29 cellular contexts compared by ENCODE assay signal in the genomic region with DNA sequence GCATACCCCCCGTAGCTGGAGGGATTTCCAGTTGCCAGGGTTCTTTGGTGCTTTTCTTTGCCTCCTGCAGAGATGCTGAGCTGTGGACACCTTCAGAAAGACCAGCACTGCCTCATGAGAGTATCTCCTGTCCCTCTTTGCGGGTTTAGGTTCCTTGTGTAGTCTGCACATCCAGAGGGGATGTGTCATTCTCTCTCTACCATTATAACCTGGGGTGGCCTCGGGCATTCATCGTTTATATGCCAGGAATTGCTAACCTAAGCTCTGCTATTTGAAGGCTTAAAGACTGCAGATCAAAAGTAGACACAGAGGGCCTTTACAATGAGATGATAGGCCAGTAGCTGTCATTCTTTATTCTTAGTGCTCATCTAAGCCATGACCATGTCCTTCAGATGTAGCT.
"Had no signal": no experiment of that assay in that cellular context is flagged by ENCODE, and none has a peak within 500 bp of the region (broad histone marks: within the 10 kb centered on the region; RNA-seq: fewer than 3 reads in every experiment).

No MANE protein-coding gene starts in this region.

- H3K4me3 ChIP-seq: body of pancreas, breast epithelium, cardiac muscle cell, esophagus muscularis mucosa, gastroesophageal sphincter had no signal

- DNase-seq: activated B cell treated with CpG ODN at 0.5 μM for 24 hours; activated CD4-positive, alpha-beta T cell treated with anti-CD3 and anti-CD28 coated beads for 48 hours; activated CD4-positive, alpha-beta T cell treated with anti-CD3 and anti-CD28 coated beads, Interleukin-2, amount 50 U/mL, for 1 hour; activated CD4-positive, alpha-beta T cell treated with anti-CD3 and anti-CD28 coated beads, Interleukin-2, amount 50 U/mL, for 48 hours; activated CD8-positive, alpha-beta memory T cell treated with anti-CD3 and anti-CD28 coated beads for 24 hours; activated CD8-positive, alpha-beta T cell treated with anti-CD3 and anti-CD28 coated beads for 36 hours; activated effector memory CD4-positive, alpha-beta T cell treated with Interleukin-2 at 50 U/mL for 16 hours; activated gamma-delta T cell treated with Interleukin-2 at 50 U/mL for 16 hours; activated naive CD4-positive, alpha-beta T cell treated with anti-CD3 and anti-CD28 coated beads, Interleukin-2, amount 50 U/mL, for 16 hours; activated naive CD4-positive, alpha-beta T cell treated with Interleukin-2 at 50 U/mL for 16 hours; activated T-cell treated with anti-CD3 and anti-CD28 coated beads, Interleukin-2, amount 50 U/mL, for 4 hours; amniotic stem cell; body of pancreas; cortex of kidney; dermis blood vessel endothelial cell; effector CD4-positive, alpha-beta T cell; effector memory CD8-positive, alpha-beta T cell; erythroblast; foreskin keratinocyte; head of caudate nucleus; T-helper 2 cell had no signal

- H3K4me1 ChIP-seq: breast epithelium, foreskin keratinocyte had no signal

- H3K9me3 ChIP-seq: body of pancreas, breast epithelium, esophagus muscularis mucosa, gastroesophageal sphincter had no signal

- H3K9me3 Mint-ChIP-seq: activated B cell treated with CpG ODN at 0.5 μM for 24 hours; activated CD8-positive, alpha-beta T cell treated with anti-CD3 and anti-CD28 coated beads for 36 hours; activated T-cell treated with anti-CD3 and anti-CD28 coated beads, Interleukin-2, amount 50 U/mL, for 4 hours; activated T-helper 17 cell treated with anti-CD3 and anti-CD28 coated beads, Interleukin-2, amount 50 U/mL, for 72 hours; central memory CD8-positive, alpha-beta T cell; effector memory CD8-positive, alpha-beta T cell had no signal

- H3K4me1 Mint-ChIP-seq: activated B cell treated with CpG ODN at 0.5 μM for 24 hours; activated T-helper 17 cell treated with anti-CD3 and anti-CD28 coated beads, Interleukin-2, amount 50 U/mL, for 72 hours; central memory CD8-positive, alpha-beta T cell had no signal

- H3K27ac Mint-ChIP-seq: activated B cell treated with CpG ODN at 0.5 μM for 24 hours; activated CD8-positive, alpha-beta T cell treated with anti-CD3 and anti-CD28 coated beads for 36 hours; activated naive CD8-positive, alpha-beta T cell; activated T-helper 17 cell treated with anti-CD3 and anti-CD28 coated beads, Interleukin-2, amount 50 U/mL, for 72 hours; effector memory CD8-positive, alpha-beta T cell had no signal

- H3K36me3 ChIP-seq: breast epithelium, cardiac muscle cell had no signal

- H3K36me3 Mint-ChIP-seq: activated naive CD8-positive, alpha-beta T cell had no signal

- ATAC-seq: activated CD4-positive, CD25-positive, alpha-beta regulatory T cell treated with anti-CD3 and anti-CD28 coated beads, Interleukin-2, amount 50 U/mL, for 24 hours; activated CD8-positive, alpha-beta T cell treated with anti-CD3 and anti-CD28 coated beads for 36 hours; activated T-cell treated with anti-CD3 and anti-CD28 coated beads, Interleukin-2, amount 50 U/mL, for 4 hours; activated T-helper 17 cell treated with anti-CD3 and anti-CD28 coated beads, Interleukin-2, amount 50 U/mL, for 72 hours; body of pancreas; effector memory CD8-positive, alpha-beta T cell; foreskin keratinocyte; gastroesophageal sphincter had no signal

- H3K27me3 ChIP-seq: body of pancreas, breast epithelium, cardiac muscle cell, esophagus muscularis mucosa, foreskin keratinocyte, gastroesophageal sphincter had no signal

- H3K27me3 Mint-ChIP-seq: activated B cell treated with CpG ODN at 0.5 μM for 24 hours; activated CD8-positive, alpha-beta T cell treated with anti-CD3 and anti-CD28 coated beads for 36 hours; activated naive CD8-positive, alpha-beta T cell; activated T-helper 17 cell treated with anti-CD3 and anti-CD28 coated beads, Interleukin-2, amount 50 U/mL, for 72 hours; central memory CD8-positive, alpha-beta T cell; effector memory CD8-positive, alpha-beta T cell had no signal

- H3K27ac ChIP-seq: body of pancreas, breast epithelium, esophagus muscularis mucosa, foreskin keratinocyte, gastroesophageal sphincter had no signal

- H3K4me3 Mint-ChIP-seq: activated B cell treated with CpG ODN at 0.5 μM for 24 hours; activated CD8-positive, alpha-beta T cell treated with anti-CD3 and anti-CD28 coated beads for 36 hours; activated naive CD8-positive, alpha-beta T cell; activated T-cell treated with anti-CD3 and anti-CD28 coated beads, Interleukin-2, amount 50 U/mL, for 4 hours; activated T-helper 17 cell treated with anti-CD3 and anti-CD28 coated beads, Interleukin-2, amount 50 U/mL, for 72 hours; central memory CD8-positive, alpha-beta T cell; effector memory CD8-positive, alpha-beta T cell had no signal
